In the genomic region with DNA sequence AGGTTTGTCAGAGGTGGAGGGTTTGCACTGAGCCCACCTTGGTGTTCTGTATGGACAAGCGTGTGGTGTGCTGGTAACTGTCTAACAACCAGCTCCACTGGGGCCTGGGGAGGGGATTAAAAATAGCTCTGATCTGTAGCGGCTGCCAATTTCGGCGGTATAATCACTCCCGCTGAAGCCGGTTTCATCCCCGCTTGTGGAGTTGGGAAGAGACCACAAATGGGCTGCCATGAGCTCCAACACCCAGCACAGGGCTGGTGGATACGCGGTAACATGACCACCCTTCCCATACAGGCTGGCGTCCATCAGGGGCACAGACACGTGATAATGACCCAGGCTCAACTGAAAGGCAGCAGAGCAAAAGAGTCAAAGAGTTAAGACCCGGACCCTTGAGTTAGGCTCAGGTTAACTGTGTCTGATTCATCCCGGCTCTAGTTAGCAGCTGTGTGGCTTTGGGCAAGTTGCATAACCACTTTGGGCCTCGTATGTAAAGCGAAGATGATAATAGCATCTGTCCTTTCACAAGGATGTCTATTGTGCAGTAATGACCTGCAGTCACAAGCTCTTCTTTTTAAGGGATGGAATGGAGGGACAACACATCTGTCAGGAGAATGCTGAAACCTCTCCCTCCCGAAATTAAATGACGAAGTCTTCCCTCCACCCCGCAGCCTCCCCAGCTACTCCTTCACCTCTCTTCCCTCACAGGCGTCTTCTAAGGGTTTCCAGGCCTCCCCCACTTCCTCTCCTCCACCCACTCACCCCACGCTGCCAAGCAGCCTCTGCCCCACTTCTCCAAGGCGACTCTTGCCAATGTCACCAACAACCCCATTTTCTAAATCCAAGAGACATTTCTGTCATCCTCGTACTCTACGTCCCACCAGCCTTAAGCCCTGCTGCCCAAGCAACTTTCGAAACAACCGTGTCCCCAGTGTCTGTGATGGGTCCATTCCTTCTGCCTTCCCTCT, we compare ENCODE assay signal across 9 cellular contexts.
A peak's percentile ranks its signal among the peaks of the same experiment; 100 is the strongest.
DNase-seq lines count a peak whose midpoint lies in the region; ATAC-seq lines count a peak whose summit lies in the region.
"Had no signal": no experiment of that assay in that cellular context is flagged by ENCODE, and none has a peak within 500 bp of the region (broad histone marks: within the 10 kb centered on the region; RNA-seq: fewer than 3 reads in every experiment).

No MANE protein-coding gene starts in this region.

- DNase-seq in T-helper 1 cell (no peak), NCI-H69 (lab: John Stamatoyannopoulos, UW) (peak; percentile 3), sciatic nerve (ENCODE audit: low spot score) (peak; percentile 47), cortex of kidney (lab: John Stamatoyannopoulos, UW) (no peak), NCI-H2196 treated with DMSO at 0.1 percent for 48 hours (lab: John Stamatoyannopoulos, UW; ENCODE audit: unreplicated experiment) (no peak)
- no peak for DNase-seq in activated naive CD8-positive, alpha-beta T cell treated with anti-CD3 and anti-CD28 coated beads, Interleukin-2, amount 50 U/mL, for 24 hours

- peak overlapping the region; percentile 13 for H3K4me3 Mint-ChIP-seq in T-helper 1 cell treated with Interleukin-12 subunit alpha and Interleukin-12 subunit beta and Interleukin-4 antibody, amounts not matched to agents 30 μg/mL and 1 μg/mL, for 36 hours
- no peak overlapping the region for H3K4me3 Mint-ChIP-seq in activated naive CD8-positive, alpha-beta T cell treated with anti-CD3 and anti-CD28 coated beads, Interleukin-2, amount 50 U/mL, for 24 hours

- H3K36me3 Mint-ChIP-seq in T-helper 1 cell treated with Interleukin-12 subunit alpha and Interleukin-12 subunit beta and Interleukin-4 antibody, amounts not matched to agents 30 μg/mL and 1 μg/mL, for 36 hours (ENCODE audit: low read depth) = peaks cover under 1% of the 10 kb centered on the region
- no peaks in the 10 kb centered on the region for H3K36me3 Mint-ChIP-seq in activated naive CD8-positive, alpha-beta T cell treated with anti-CD3 and anti-CD28 coated beads, Interleukin-2, amount 50 U/mL, for 24 hours (ENCODE audit: low read depth)

- H3K9me3 Mint-ChIP-seq in T-helper 1 cell treated with Interleukin-12 subunit alpha and Interleukin-12 subunit beta and Interleukin-4 antibody, amounts not matched to agents 30 μg/mL and 1 μg/mL, for 36 hours = no peaks in the 10 kb centered on the region
- H3K9me3 Mint-ChIP-seq in activated naive CD8-positive, alpha-beta T cell treated with anti-CD3 and anti-CD28 coated beads, Interleukin-2, amount 50 U/mL, for 24 hours = no peaks in the 10 kb centered on the region

- H3K4me1 Mint-ChIP-seq in T-helper 1 cell treated with Interleukin-12 subunit alpha and Interleukin-12 subunit beta and Interleukin-4 antibody, amounts not matched to agents 30 μg/mL and 1 μg/mL, for 36 hours (ENCODE audit: low read depth) = peaks cover 58% of the 10 kb centered on the region
- peaks cover 71% of the 10 kb centered on the region for H3K4me1 Mint-ChIP-seq in activated naive CD8-positive, alpha-beta T cell treated with anti-CD3 and anti-CD28 coated beads, Interleukin-2, amount 50 U/mL, for 24 hours

- intact Hi-C loops in sciatic nerve (cut with DNase I) = no loop called here

- H3K27ac Mint-ChIP-seq in T-helper 1 cell treated with Interleukin-12 subunit alpha and Interleukin-12 subunit beta and Interleukin-4 antibody, amounts not matched to agents 30 μg/mL and 1 μg/mL, for 36 hours = peak overlapping the region; percentile 75
- H3K27ac Mint-ChIP-seq in activated naive CD8-positive, alpha-beta T cell treated with anti-CD3 and anti-CD28 coated beads, Interleukin-2, amount 50 U/mL, for 24 hours = peak overlapping the region; percentile 61

- H3K27me3 Mint-ChIP-seq in T-helper 1 cell treated with Interleukin-12 subunit alpha and Interleukin-12 subunit beta and Interleukin-4 antibody, amounts not matched to agents 30 μg/mL and 1 μg/mL, for 36 hours (ENCODE audit: low read depth) = no peaks in the 10 kb centered on the region
- H3K27me3 Mint-ChIP-seq in activated naive CD8-positive, alpha-beta T cell treated with anti-CD3 and anti-CD28 coated beads, Interleukin-2, amount 50 U/mL, for 24 hours = peaks cover 2% of the 10 kb centered on the region

- ATAC-seq in activated naive CD8-positive, alpha-beta T cell treated with anti-CD3 and anti-CD28 coated beads, Interleukin-2, amount 50 U/mL, for 24 hours = no peak
- no peak for ATAC-seq in sciatic nerve
- no peak for ATAC-seq in GM18519 (IDR thresholded peaks at IDR 0.05; ENCODE audit: low FRiP score, unreplicated experiment)
- ATAC-seq: mucosa of descending colon had no signal

Comparison
In these comparisons a context has a peak if more than half of its experiments do, and no peak if none do; other contexts are left out.
1. DNase-seq: peak in NCI-H69 (single experiment) and sciatic nerve (single experiment); none in T-helper 1 cell (0 of 5), activated naive CD8-positive, alpha-beta T cell treated with anti-CD3 and anti-CD28 coated beads, Interleukin-2, amount 50 U/mL, for 24 hours (single experiment), cortex of kidney (single experiment) and NCI-H2196 treated with DMSO at 0.1 percent for 48 hours (single experiment).